Comparison of ENCODE assay signal across 20 cellular contexts in the genomic region with DNA sequence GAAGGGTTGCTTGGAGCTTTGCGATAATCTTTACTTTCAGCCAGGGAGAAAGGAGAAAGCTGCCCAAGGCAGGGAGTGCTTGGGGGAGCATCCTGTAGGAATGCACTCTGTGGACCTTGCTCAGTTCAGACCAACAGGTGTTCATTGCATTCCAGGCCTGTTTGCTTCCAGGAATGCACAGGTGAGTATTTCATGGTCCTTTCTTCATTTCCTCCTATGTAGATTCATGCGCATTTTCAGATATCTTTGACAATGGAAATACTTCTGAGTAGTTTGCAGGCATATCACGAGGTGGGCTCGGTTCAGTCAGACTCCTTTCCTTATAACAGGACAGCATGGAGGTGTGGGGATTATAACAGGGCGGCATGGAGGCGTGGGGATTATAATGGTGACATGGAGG.
"Had no signal": no experiment of that assay in that cellular context is flagged by ENCODE, and none has a peak within 500 bp of the region (broad histone marks: within the 10 kb centered on the region; RNA-seq: fewer than 3 reads in every experiment).

No MANE protein-coding gene starts in this region.

- H3K27ac Mint-ChIP-seq: naive B cell, nephron had no signal

- H3K36me3 Mint-ChIP-seq: naive B cell had no signal

- H3K27ac ChIP-seq: coronary artery, dorsolateral prefrontal cortex, heart right ventricle, sigmoid colon, skin epidermis, stomach, thoracic aorta, transverse colon had no signal

- H3K4me1 ChIP-seq: heart right ventricle, sigmoid colon, stomach, transverse colon had no signal

- H3K9me3 Mint-ChIP-seq: nephron had no signal

- H3K4me3 Mint-ChIP-seq: naive B cell, nephron had no signal

- H3K36me3 ChIP-seq: heart right ventricle, sigmoid colon, stomach, thoracic aorta, transverse colon had no signal

- ATAC-seq: esophagus mucosa, heart right ventricle, left colon, left ventricle myocardium superior had no signal

- H3K27me3 Mint-ChIP-seq: naive B cell had no signal

- H3K9me3 ChIP-seq: heart right ventricle, sigmoid colon, stomach, thoracic aorta, transverse colon had no signal

- H3K4me3 ChIP-seq: coronary artery, dorsolateral prefrontal cortex, heart right ventricle, lung, sigmoid colon, skin epidermis, stomach, thoracic aorta, transverse colon had no signal

- H3K4me1 Mint-ChIP-seq: nephron had no signal

- DNase-seq: dorsolateral prefrontal cortex; effector CD8-positive, alpha-beta T cell; heart right ventricle; left colon; left ventricle myocardium superior; mesenchymal stem cell; naive B cell; posterior cingulate gyrus; sigmoid colon; stimulated activated CD4-positive, alpha-beta T cell treated with anti-CD3 and anti-CD28 coated beads, Interleukin-12 subunit alpha, Interleukin-12 subunit beta, amount 100 ng/mL, for 4 hours; stimulated activated naive CD4-positive, alpha-beta T cell; stomach; substantia nigra; transverse colon had no signal

- H3K27me3 ChIP-seq: sigmoid colon, stomach, transverse colon had no signal
